8 cellular contexts compared by ENCODE assay signal in the genomic region with DNA sequence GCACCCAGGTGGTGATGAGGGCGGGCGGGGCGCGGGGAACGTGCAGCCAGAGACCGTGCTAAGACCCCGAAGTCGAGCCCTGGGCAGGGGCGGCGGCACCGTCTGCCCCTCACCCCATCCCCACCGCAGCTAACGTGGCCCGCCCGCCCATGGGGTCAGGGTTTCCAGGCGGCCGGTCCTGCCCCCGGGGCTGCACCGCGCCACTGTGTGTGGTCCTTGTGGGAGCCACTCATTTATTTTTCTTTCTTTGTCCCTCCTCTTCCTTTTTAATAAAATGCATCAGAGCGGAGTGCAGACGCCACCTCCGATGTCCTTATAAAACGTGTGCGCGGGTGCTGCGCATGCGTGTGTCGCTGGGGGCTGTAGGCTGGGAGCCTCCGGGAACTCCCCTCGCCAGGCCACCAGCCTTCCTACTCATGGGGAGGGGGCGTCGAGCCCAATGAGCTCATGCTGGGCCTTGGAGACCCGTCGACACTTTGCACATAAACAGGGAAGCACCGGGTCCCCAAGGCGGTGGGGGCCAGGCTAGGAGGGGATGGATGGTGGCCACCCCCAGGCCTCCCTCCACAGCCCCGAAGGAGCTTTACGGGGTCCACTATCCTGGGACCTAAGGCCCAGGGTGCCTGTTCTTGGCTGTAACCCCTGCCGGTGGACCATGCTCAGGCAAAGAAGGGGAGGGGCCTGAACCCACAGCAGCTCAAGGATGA. TPM values are rescaled to one million over a fixed set of nuclear protein-coding genes. Genes with fewer than 3 reads are reported as not detected.
DNase-seq lines count a peak whose midpoint lies in the region; ATAC-seq and TF ChIP-seq lines count a peak whose summit lies in the region.

No MANE protein-coding gene starts in this region.

- no peak overlapping the region for H3K4me2 ChIP-seq in osteoblast (ENCODE audit: insufficient read depth, low read length)

- no peak for DNase-seq in CD14-positive monocyte (ENCODE audit: low spot score)
- peak; percentile 37 for DNase-seq in activated CD4-positive, alpha-beta memory T cell treated with anti-CD3 and anti-CD28 coated beads for 36 hours
- peak; percentile 64 for DNase-seq in germinal center (ENCODE audit: low spot score)
- peak; percentile 89 for DNase-seq in osteoblast (ENCODE audit: insufficient read length, low spot score, missing footprints)
- no peak for DNase-seq in NOMO-1 treated with dmso at 0.1 percent for 144 hours (lab: John Stamatoyannopoulos, UW; ENCODE audit: unreplicated experiment)
- no peak for DNase-seq in hippocampal formation (lab: John Stamatoyannopoulos, UW)
- no peak for DNase-seq in NCI-H748 treated with DMSO at 0.1 percent for 48 hours (lab: John Stamatoyannopoulos, UW)

- no peaks in the 10 kb centered on the region for H3K36me3 Mint-ChIP-seq in CD14-positive monocyte
- no peaks in the 10 kb centered on the region for H3K36me3 Mint-ChIP-seq in activated CD4-positive, alpha-beta memory T cell treated with anti-CD3 and anti-CD28 coated beads for 36 hours

- H2AFZ ChIP-seq in osteoblast (ENCODE audit: low read length): no peak overlapping the region

- peak overlapping the region; percentile 78 to 84 for H3K4me3 Mint-ChIP-seq in CD14-positive monocyte
- peak overlapping the region; percentile 32 for H3K4me3 Mint-ChIP-seq in activated CD4-positive, alpha-beta memory T cell treated with anti-CD3 and anti-CD28 coated beads for 36 hours

- no peaks in the 10 kb centered on the region for H4K20me1 ChIP-seq in osteoblast (ENCODE audit: insufficient read depth, low read length)

- intact Hi-C loops in CD14-positive monocyte (cut with micrococcal nuclease): no loop called here
- intact Hi-C loops in activated CD4-positive, alpha-beta memory T cell treated with anti-CD3 and anti-CD28 coated beads for 36 hours (cut with micrococcal nuclease): loop anchor here (10.0 kb wide), 1 partner anchor 123 kb away; no protein-coding TSS in a partner anchor

- H3K4me3 ChIP-seq in osteoblast (ENCODE audit: insufficient read depth, low read length): no peak overlapping the region

- H3K27ac Mint-ChIP-seq in CD14-positive monocyte: peak overlapping the region in 2 of 7 donors; percentile 37 to 42
- peak overlapping the region; percentile 54 for H3K27ac Mint-ChIP-seq in activated CD4-positive, alpha-beta memory T cell treated with anti-CD3 and anti-CD28 coated beads for 36 hours

- TF ChIP-seq CTCF in CD14-positive monocyte (IDR thresholded peaks at IDR 0.05) (no peak), osteoblast (IDR thresholded peaks at IDR 0.05; ENCODE audit: extremely low read depth, low read depth, low read length) (no peak)

- peaks cover 12% of the 10 kb centered on the region for H3K4me1 Mint-ChIP-seq in CD14-positive monocyte
- peaks cover 20% of the 10 kb centered on the region for H3K4me1 Mint-ChIP-seq in activated CD4-positive, alpha-beta memory T cell treated with anti-CD3 and anti-CD28 coated beads for 36 hours (ENCODE audit: low read depth)

- H3K9me3 ChIP-seq in osteoblast (ENCODE audit: low read depth, low read length): no peaks in the 10 kb centered on the region

- H3K36me3 ChIP-seq in osteoblast (ENCODE audit: insufficient read depth, low read length): no peaks in the 10 kb centered on the region

- CTCF ChIA-PET in activated CD4-positive, alpha-beta memory T cell treated with anti-CD3 and anti-CD28 coated beads for 36 hours (lab: Charles Lee): no interaction called here

- no peaks in the 10 kb centered on the region for H3K79me2 ChIP-seq in osteoblast (ENCODE audit: insufficient read depth, low read length)

- H3K27me3 ChIP-seq in osteoblast (ENCODE audit: insufficient read depth, low read length): no peaks in the 10 kb centered on the region

- peaks cover 2 to 3% (median 2%) of the 10 kb centered on the region in 3 donors for H3K27me3 Mint-ChIP-seq in CD14-positive monocyte (ENCODE audit: low read depth in 3 of 3)
- no peaks in the 10 kb centered on the region for H3K27me3 Mint-ChIP-seq in activated CD4-positive, alpha-beta memory T cell treated with anti-CD3 and anti-CD28 coated beads for 36 hours

- H3K4me1 ChIP-seq in osteoblast (ENCODE audit: insufficient read depth, low read length): no peaks in the 10 kb centered on the region

- POLR2A ChIA-PET in activated CD4-positive, alpha-beta memory T cell treated with anti-CD3 and anti-CD28 coated beads for 36 hours (lab: Charles Lee): no interaction called here

- peaks cover 0 to 1% (median 0%) of the 10 kb centered on the region in 7 donors for H3K9me3 Mint-ChIP-seq in CD14-positive monocyte
- H3K9me3 Mint-ChIP-seq in activated CD4-positive, alpha-beta memory T cell treated with anti-CD3 and anti-CD28 coated beads for 36 hours: no peaks in the 10 kb centered on the region

- H3K27ac ChIP-seq in osteoblast (ENCODE audit: low read depth, low read length): no peak overlapping the region

- no peak for ATAC-seq in HG02642 (IDR thresholded peaks at IDR 0.05; ENCODE audit: poor library complexity, unreplicated experiment)

RNA-seq across cellular contexts. Expression of gene WNT9A, which starts 59.9 kb away (rescaled TPM):
- not detected for polyA plus RNA-seq in CD14-positive monocyte
- under 1 TPM; 0.07 to 0.12 TPM for total RNA-seq in activated CD4-positive, alpha-beta memory T cell treated with anti-CD3 and anti-CD28 coated beads for 36 hours
- total RNA-seq in osteoblast: 0.36 and 0.88 TPM in 2 replicates

Comparison
In these comparisons a context has a peak if more than half of its experiments do, and no peak if none do; other contexts are left out.
1. DNase-seq: peak in activated CD4-positive, alpha-beta memory T cell treated with anti-CD3 and anti-CD28 coated beads for 36 hours (single experiment), germinal center (single experiment) and osteoblast (single experiment); none in CD14-positive monocyte (single experiment), NOMO-1 treated with dmso at 0.1 percent for 144 hours (single experiment), hippocampal formation (0 of 2) and NCI-H748 treated with DMSO at 0.1 percent for 48 hours (single experiment).